In the genomic region with DNA sequence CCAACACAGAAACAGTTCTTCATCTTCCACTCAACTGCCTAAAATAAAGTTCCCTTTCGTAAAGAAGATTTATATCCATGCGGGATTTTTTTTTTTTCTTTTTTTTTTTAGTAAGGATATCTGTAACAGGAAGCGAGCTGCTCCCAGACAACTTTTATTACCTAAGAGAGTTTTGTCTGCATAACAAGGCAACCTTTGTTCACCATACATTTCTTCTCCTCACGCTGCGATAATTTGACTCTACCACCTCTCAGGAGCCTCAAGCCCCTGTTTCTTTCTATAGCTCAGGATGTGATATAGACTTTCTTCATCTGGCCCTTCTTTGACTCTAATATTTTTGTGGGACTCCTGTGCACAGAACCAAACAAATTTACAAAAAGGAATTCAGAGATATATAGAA, we compare ENCODE assay signal across 21 cellular contexts.
A peak's percentile ranks its signal among the peaks of the same experiment; 100 is the strongest.
DNase-seq lines count a peak whose midpoint lies in the region; TF ChIP-seq lines count a peak whose summit lies in the region.
"Had no signal": no experiment of that assay in that cellular context is flagged by ENCODE, and none has a peak within 500 bp of the region (broad histone marks: within the 10 kb centered on the region; RNA-seq: fewer than 3 reads in every experiment).

No MANE protein-coding gene starts in this region.

- peaks cover 17% of the 10 kb centered on the region for H3K4me1 Mint-ChIP-seq in nephron
- no peaks in the 10 kb centered on the region for H3K4me1 Mint-ChIP-seq in CD4-positive, alpha-beta memory T cell

- H3K9ac ChIP-seq in HUES6 (ENCODE audit: low read length) (no peak overlapping the region), smooth muscle cell (ENCODE audit: low read depth) (no peak overlapping the region)

- DNase-seq in hepatocyte (ENCODE audit: low spot score) (peak; percentile 16), smooth muscle cell (lab: John Stamatoyannopoulos, UW; ENCODE audit: unreplicated experiment) (no peak)
- no peak for DNase-seq in activated CD8-positive, alpha-beta memory T cell treated with anti-CD3 and anti-CD28 coated beads, Interleukin-2, amount 50 U/mL, for 48 hours
- no peak for DNase-seq in activated naive CD4-positive, alpha-beta T cell treated with anti-CD3 and anti-CD28 coated beads, Interleukin-2, amount 50 U/mL, for 16 hours
- no peak for DNase-seq in CD4-positive, alpha-beta memory T cell
- DNase-seq: Calu3; CD4-positive, alpha-beta T cell; EL; GOT3; KG1; NCI-H1105 treated with DMSO at 0.1 percent for 48 hours; NCI-H1694; NCI-H2081 treated with DMSO at 0.1 percent for 48 hours; NCI-H510A; NCI-H748 treated with DMSO at 0.1 percent for 48 hours; NK-92 treated with Interleukin-12 subunit alpha and Interleukin-12 subunit beta, amount 100 ng/mL, for 24 hours had no signal

- no peak overlapping the region for H3K4me3 ChIP-seq in HUES6 (ENCODE audit: low read depth, low read length)
- no peak overlapping the region for H3K4me3 ChIP-seq in hepatocyte
- H3K4me3 ChIP-seq in smooth muscle cell, result no peak overlapping the region
- H3K4me3 ChIP-seq in CD4-positive, alpha-beta memory T cell (ENCODE audit: low read length in 2 of 2), result no peak overlapping the region
- H3K4me3 ChIP-seq: A549, GM12878, Peyer's patch had no signal

- H3K4me3 Mint-ChIP-seq in nephron, result no peak overlapping the region
- no peak overlapping the region for H3K4me3 Mint-ChIP-seq in CD4-positive, alpha-beta memory T cell
- H3K4me3 Mint-ChIP-seq: CD4-positive, alpha-beta T cell had no signal

- H3K27me3 Mint-ChIP-seq in nephron (ENCODE audit: low read depth), result no peaks in the 10 kb centered on the region
- no peaks in the 10 kb centered on the region for H3K27me3 Mint-ChIP-seq in CD4-positive, alpha-beta memory T cell
- H3K27me3 Mint-ChIP-seq: CD4-positive, alpha-beta T cell had no signal

- peak overlapping the region; percentile 20 for H2AFZ ChIP-seq in hepatocyte
- peak overlapping the region; percentile 91 for H2AFZ ChIP-seq in smooth muscle cell (ENCODE audit: low read depth)

- H3K4me1 ChIP-seq in HUES6 (ENCODE audit: control insufficient read depth, insufficient read depth, low read length), result peaks cover 31% of the 10 kb centered on the region
- H3K4me1 ChIP-seq in hepatocyte (ENCODE audit: insufficient read depth), result peaks cover 4% of the 10 kb centered on the region
- H3K4me1 ChIP-seq in smooth muscle cell (ENCODE audit: low read depth), result peaks cover 18% of the 10 kb centered on the region
- no peaks in the 10 kb centered on the region for H3K4me1 ChIP-seq in CD4-positive, alpha-beta memory T cell (ENCODE audit: insufficient read depth, low read length)
- H3K4me1 ChIP-seq: A549 had no signal

- POLR2A ChIA-PET in CD4-positive, alpha-beta memory T cell (lab: Charles Lee; ENCODE audit: partially characterized antibody), result no interaction called here

- no peaks in the 10 kb centered on the region for H3F3A ChIP-seq in smooth muscle cell (ENCODE audit: low read depth)

- H3K36me3 Mint-ChIP-seq in nephron (ENCODE audit: low read depth), result no peaks in the 10 kb centered on the region
- no peaks in the 10 kb centered on the region for H3K36me3 Mint-ChIP-seq in CD4-positive, alpha-beta memory T cell

- H4K20me1 ChIP-seq in hepatocyte (ENCODE audit: insufficient read depth, poor library complexity, severe bottlenecking), result no peaks in the 10 kb centered on the region
- no peaks in the 10 kb centered on the region for H4K20me1 ChIP-seq in smooth muscle cell (ENCODE audit: low read depth)

- H3K36me3 ChIP-seq in HUES6 (ENCODE audit: control insufficient read depth, insufficient read depth, low read length) (no peaks in the 10 kb centered on the region), hepatocyte (replicated peaks; ENCODE audit: insufficient read depth, low read depth) (no peaks in the 10 kb centered on the region), smooth muscle cell (ENCODE audit: low read depth) (no peaks in the 10 kb centered on the region)
- H3K36me3 ChIP-seq in CD4-positive, alpha-beta memory T cell (ENCODE audit: insufficient read depth, low read length), result no peaks in the 10 kb centered on the region
- H3K36me3 ChIP-seq: Peyer's patch had no signal

- H3K27me3 ChIP-seq in HUES6 (ENCODE audit: control insufficient read depth, insufficient read depth, low read length) (no peaks in the 10 kb centered on the region), hepatocyte (no peaks in the 10 kb centered on the region), smooth muscle cell (ENCODE audit: low read depth) (no peaks in the 10 kb centered on the region)
- no peaks in the 10 kb centered on the region for H3K27me3 ChIP-seq in CD4-positive, alpha-beta memory T cell (ENCODE audit: insufficient read depth, low read length)
- H3K27me3 ChIP-seq: Peyer's patch had no signal

- no peaks in the 10 kb centered on the region for H3K9me2 ChIP-seq in hepatocyte (replicated peaks; ENCODE audit: insufficient read depth)

- H3K27ac ChIP-seq in HUES6 (ENCODE audit: low read depth, low read length) (peak overlapping the region; percentile 31; the same call in 1 of the 2 replicates), hepatocyte (peak overlapping the region; percentile 61), smooth muscle cell (ENCODE audit: low read depth) (no peak overlapping the region)
- H3K27ac ChIP-seq in CD4-positive, alpha-beta memory T cell (ENCODE audit: low read depth, low read length), result no peak overlapping the region
- H3K27ac ChIP-seq: A549, Peyer's patch had no signal

- H3K79me2 ChIP-seq in hepatocyte (no peaks in the 10 kb centered on the region), smooth muscle cell (ENCODE audit: low read depth) (no peaks in the 10 kb centered on the region)

- peaks cover 4% of the 10 kb centered on the region for H3K9me3 Mint-ChIP-seq in nephron
- peaks cover 3 to 19% (median 12%) of the 10 kb centered on the region in 8 donors for H3K9me3 Mint-ChIP-seq in CD4-positive, alpha-beta memory T cell

- peak overlapping the region; percentile 57 to 93 (median 91) for H3K27ac Mint-ChIP-seq in nephron
- H3K27ac Mint-ChIP-seq in CD4-positive, alpha-beta memory T cell, result no peak overlapping the region
- H3K27ac Mint-ChIP-seq: CD4-positive, alpha-beta T cell had no signal

- intact Hi-C loops in CD4-positive, alpha-beta memory T cell (cut with micrococcal nuclease), result no loop called here

- H3K9me3 ChIP-seq in HUES6 (ENCODE audit: control insufficient read depth, insufficient read depth, low read depth, low read length), result no peaks in the 10 kb centered on the region
- H3K9me3 ChIP-seq in hepatocyte (ENCODE audit: low read depth), result no peaks in the 10 kb centered on the region
- no peaks in the 10 kb centered on the region for H3K9me3 ChIP-seq in smooth muscle cell (replicated peaks; ENCODE audit: low read depth)
- H3K9me3 ChIP-seq in CD4-positive, alpha-beta memory T cell (ENCODE audit: control insufficient read depth in 1 of 2, low read length in 2 of 2), result no peaks in the 10 kb centered on the region
- H3K9me3 ChIP-seq: A549, Peyer's patch had no signal

- 49% methylated on average over 5 of the region's 5 CpGs for WGBS in hepatocyte (ENCODE audit: low lambda C conversion rate, missing lambda C conversion rate)
- WGBS in smooth muscle cell (ENCODE audit: low lambda C conversion rate), result 65% methylated on average over 5 of the region's 5 CpGs

- CTCF ChIA-PET in CD4-positive, alpha-beta memory T cell (lab: Charles Lee; ENCODE audit: partially characterized antibody), result no interaction called here

- peak overlapping the region; percentile 20 for H3K4me2 ChIP-seq in hepatocyte
- H3K4me2 ChIP-seq in smooth muscle cell, result no peak overlapping the region
- H3K4me2 ChIP-seq: A549 had no signal

- no peak for TF ChIP-seq CTCF in hepatocyte (IDR thresholded peaks at IDR 0.05; ENCODE audit: poor library complexity)
- TF ChIP-seq CTCF in nephron (IDR thresholded peaks at IDR 0.05; ENCODE audit: unreplicated experiment in 3 of 3), result no peak
- no peak for TF ChIP-seq CTCF in smooth muscle cell (IDR thresholded peaks at IDR 0.05; ENCODE audit: borderline replicate concordance, insufficient read depth, poor library complexity, severe bottlenecking)

Comparison
In these comparisons a context has a peak if more than half of its experiments do, and no peak if none do; other contexts are left out.
1. H3K27ac ChIP-seq: peak in HUES6 (single experiment) and hepatocyte (single experiment); none in smooth muscle cell (single experiment) and CD4-positive, alpha-beta memory T cell (single experiment).
2. H3K27ac Mint-ChIP-seq: peak in nephron (3 of 3); none in CD4-positive, alpha-beta memory T cell (0 of 7).